In genomic region chr18:67790527-67790926, GRCh38 we compare ENCODE assay signal across 26 cellular contexts.
"Had no signal": no experiment of that assay in that cellular context is flagged by ENCODE, and none has a peak within 500 bp of the region (broad histone marks: within the 10 kb centered on the region; RNA-seq: fewer than 3 reads in every experiment).

No MANE protein-coding gene starts in this region.

- FAIRE-seq: colon, endometrium, endothelial cell of umbilical vein, frontal cortex had no signal

- H3K36me3 ChIP-seq: colonic mucosa, esophagus muscularis mucosa, esophagus squamous epithelium, gastrocnemius medialis, gastroesophageal sphincter, heart left ventricle, heart right ventricle had no signal

- H3K27me3 ChIP-seq: colonic mucosa, esophagus muscularis mucosa, esophagus squamous epithelium, foreskin keratinocyte, gastrocnemius medialis, gastroesophageal sphincter, heart left ventricle, heart right ventricle had no signal

- H3K4me1 ChIP-seq: colonic mucosa, esophagus muscularis mucosa, esophagus squamous epithelium, foreskin keratinocyte, gastrocnemius medialis, gastroesophageal sphincter, heart left ventricle, heart right ventricle had no signal

- DNase-seq: colonic mucosa; cortex of kidney; dermis blood vessel endothelial cell; effector CD4-positive, alpha-beta T cell; effector CD8-positive, alpha-beta T cell; effector memory CD4-positive, alpha-beta T cell; effector memory CD8-positive, alpha-beta T cell; endodermal cell; esophagus squamous epithelium; foreskin fibroblast; foreskin keratinocyte; foreskin melanocyte; gastrocnemius medialis; glutamatergic neuron; head of caudate nucleus; heart left ventricle; heart right ventricle had no signal

- H3K4me3 ChIP-seq: colonic mucosa, coronary artery, esophagus muscularis mucosa, esophagus squamous epithelium, gastrocnemius medialis, gastroesophageal sphincter, heart left ventricle, heart right ventricle had no signal

- H3K9me3 ChIP-seq: colonic mucosa, esophagus muscularis mucosa, esophagus squamous epithelium, gastrocnemius medialis, gastroesophageal sphincter, heart right ventricle had no signal

- ATAC-seq: effector memory CD8-positive, alpha-beta T cell; esophagus mucosa; foreskin keratinocyte; gastrocnemius medialis; gastroesophageal sphincter; heart left ventricle; heart right ventricle had no signal

- H3K27ac ChIP-seq: colonic mucosa, coronary artery, epithelial cell of prostate, esophagus muscularis mucosa, esophagus squamous epithelium, foreskin keratinocyte, gastrocnemius medialis, gastroesophageal sphincter, heart left ventricle, heart right ventricle had no signal
